In the genomic region with DNA sequence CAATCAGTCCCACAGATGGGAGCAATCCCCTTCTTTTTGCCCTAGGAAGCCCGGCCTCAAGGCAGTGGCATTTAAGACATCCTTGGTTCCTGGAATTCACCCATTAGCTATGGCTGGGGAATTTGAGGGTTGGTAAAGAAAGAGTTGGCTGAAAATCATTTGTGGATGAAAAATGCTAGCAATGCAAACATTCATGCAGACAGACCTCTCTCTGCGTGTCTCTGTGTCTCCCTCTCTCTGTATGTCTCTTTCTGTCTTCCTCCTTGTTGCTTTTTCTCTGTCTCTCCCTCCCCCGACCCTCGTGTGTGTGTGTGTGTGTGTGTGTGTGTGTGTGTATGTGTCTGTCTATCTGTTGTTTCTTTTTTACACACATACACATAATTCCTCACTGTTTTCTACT, we compare ENCODE assay signal across 14 cellular contexts. TPM values are rescaled to one million over a fixed set of nuclear protein-coding genes. Genes with fewer than 3 reads are reported as not detected.
DNase-seq lines count a peak whose midpoint lies in the region; ATAC-seq, FAIRE-seq and TF ChIP-seq lines count a peak whose summit lies in the region.
"Had no signal": no experiment of that assay in that cellular context is flagged by ENCODE, and none has a peak within 500 bp of the region (broad histone marks: within the 10 kb centered on the region; RNA-seq: fewer than 3 reads in every experiment).

No MANE protein-coding gene starts in this region.

- no peak for TF ChIP-seq EP300 in gastroesophageal sphincter (IDR thresholded peaks at IDR 0.05)

- H3K79me2 ChIP-seq in astrocyte (ENCODE audit: insufficient read depth, low read length) (no peaks in the 10 kb centered on the region), smooth muscle cell (ENCODE audit: low read depth) (no peaks in the 10 kb centered on the region)

- H3K4me2 ChIP-seq in astrocyte (ENCODE audit: low read length) (peak overlapping the region; percentile 74), smooth muscle cell (peak overlapping the region; percentile 57)

- FAIRE-seq in astrocyte (lab: Jason Lieb, UNC) = peak; percentile 97
- FAIRE-seq in small intestine (lab: Jason Lieb, UNC) = no peak
- FAIRE-seq: kidney had no signal

- peak overlapping the region; percentile 38 for H2AFZ ChIP-seq in astrocyte (ENCODE audit: low read depth, low read length)
- peak overlapping the region; percentile 83 for H2AFZ ChIP-seq in smooth muscle cell (ENCODE audit: low read depth)

- H3K27ac Mint-ChIP-seq in astrocyte (ENCODE audit: unreplicated experiment) = peak overlapping the region; percentile 81
- H3K27ac Mint-ChIP-seq: activated naive CD8-positive, alpha-beta T cell; progenitor cell of endocrine pancreas had no signal

- peaks cover 31% of the 10 kb centered on the region for H3K4me1 Mint-ChIP-seq in astrocyte (ENCODE audit: low read depth, unreplicated experiment)

- H4K20me1 ChIP-seq in astrocyte (ENCODE audit: insufficient read depth, low read length) (no peaks in the 10 kb centered on the region), smooth muscle cell (ENCODE audit: low read depth) (no peaks in the 10 kb centered on the region)

- H3K4me3 ChIP-seq in astrocyte (ENCODE audit: insufficient read depth, low read depth, low read length) (no peak overlapping the region), gastroesophageal sphincter (no peak overlapping the region), smooth muscle cell (no peak overlapping the region), small intestine (ENCODE audit: low read depth in 1 of 2, low read length in 2 of 2) (no peak overlapping the region)

- TF ChIP-seq CTCF in astrocyte (IDR thresholded peaks at IDR 0.05; ENCODE audit: insufficient read depth, low read depth, low read length) = no peak
- TF ChIP-seq CTCF in gastroesophageal sphincter (IDR thresholded peaks at IDR 0.05) = no peak
- no peak for TF ChIP-seq CTCF in smooth muscle cell (IDR thresholded peaks at IDR 0.05; ENCODE audit: borderline replicate concordance, insufficient read depth, poor library complexity, severe bottlenecking)

- peaks cover 11% of the 10 kb centered on the region for H3K27me3 Mint-ChIP-seq in astrocyte (ENCODE audit: low read depth, unreplicated experiment)
- H3K27me3 Mint-ChIP-seq: activated naive CD8-positive, alpha-beta T cell had no signal

- no peak for ATAC-seq in gastroesophageal sphincter

- no peaks in the 10 kb centered on the region for H3K36me3 Mint-ChIP-seq in astrocyte (ENCODE audit: low read depth, unreplicated experiment)
- H3K36me3 Mint-ChIP-seq: activated naive CD8-positive, alpha-beta T cell had no signal

- H3K9me3 Mint-ChIP-seq in astrocyte (ENCODE audit: unreplicated experiment) = no peaks in the 10 kb centered on the region

- no peaks in the 10 kb centered on the region for H3F3A ChIP-seq in smooth muscle cell (ENCODE audit: low read depth)

- peak overlapping the region; percentile 26 for H3K27ac ChIP-seq in astrocyte (ENCODE audit: low read depth, low read length)
- peak overlapping the region in 3 of 4 donors; percentile 89 to 92 (median 89) for H3K27ac ChIP-seq in gastroesophageal sphincter
- peak overlapping the region; percentile 49 for H3K27ac ChIP-seq in smooth muscle cell (ENCODE audit: low read depth)
- peak overlapping the region in 1 of 2 donors; percentile 8 for H3K27ac ChIP-seq in small intestine (ENCODE audit: low read depth in 1 of 2, low read length in 1 of 2)

- H3K27me3 ChIP-seq in astrocyte (ENCODE audit: insufficient read depth, low read length) (peaks cover 2% of the 10 kb centered on the region), gastroesophageal sphincter (peaks cover 7% of the 10 kb centered on the region), smooth muscle cell (ENCODE audit: low read depth) (no peaks in the 10 kb centered on the region), small intestine (ENCODE audit: control insufficient read depth in 2 of 2, insufficient read depth in 2 of 2, low read length in 2 of 2) (no peaks in the 10 kb centered on the region)

- no peak overlapping the region for H3K4me3 Mint-ChIP-seq in astrocyte (ENCODE audit: unreplicated experiment)
- H3K4me3 Mint-ChIP-seq: activated naive CD8-positive, alpha-beta T cell had no signal

- H3K9me3 ChIP-seq in astrocyte (ENCODE audit: insufficient read depth, low read depth, low read length) (no peaks in the 10 kb centered on the region), gastroesophageal sphincter (no peaks in the 10 kb centered on the region), smooth muscle cell (replicated peaks; ENCODE audit: low read depth) (no peaks in the 10 kb centered on the region), small intestine (ENCODE audit: control insufficient read depth, low read depth) (no peaks in the 10 kb centered on the region)

- peaks cover 14% of the 10 kb centered on the region for H3K4me1 ChIP-seq in astrocyte (ENCODE audit: insufficient read depth, low read length)
- H3K4me1 ChIP-seq in gastroesophageal sphincter = peaks cover 0 to 100% (median 31%) of the 10 kb centered on the region in 3 donors
- peaks cover 15% of the 10 kb centered on the region for H3K4me1 ChIP-seq in smooth muscle cell (ENCODE audit: low read depth)
- H3K4me1 ChIP-seq in small intestine (ENCODE audit: control insufficient read depth in 2 of 2, insufficient read depth in 1 of 2, low read depth in 1 of 2, low read length in 1 of 2) = no peaks in the 10 kb centered on the region

- H3K36me3 ChIP-seq in astrocyte (ENCODE audit: insufficient read depth, low read length) (no peaks in the 10 kb centered on the region), gastroesophageal sphincter (peaks cover 0 to 4% of the 10 kb centered on the region in 2 donors), smooth muscle cell (ENCODE audit: low read depth) (no peaks in the 10 kb centered on the region), small intestine (ENCODE audit: control insufficient read depth in 2 of 2, insufficient read depth in 2 of 2, low read length in 2 of 2) (no peaks in the 10 kb centered on the region)

- H3K9ac ChIP-seq in astrocyte (ENCODE audit: low read length) (peak overlapping the region; percentile 61), smooth muscle cell (ENCODE audit: low read depth) (no peak overlapping the region)

- no peak for TF ChIP-seq POLR2A in gastroesophageal sphincter (IDR thresholded peaks at IDR 0.05)

- DNase-seq in GM04504 (ENCODE audit: low read depth) (peak; percentile 46), astrocyte (ENCODE audit: low read depth) (peak; percentile 83), smooth muscle cell (lab: John Stamatoyannopoulos, UW; ENCODE audit: unreplicated experiment) (no peak), NCI-H69 (lab: John Stamatoyannopoulos, UW) (no peak), NCI-H1436 (lab: John Stamatoyannopoulos, UW) (no peak), 8988T (no peak), small intestine (no peak)
- DNase-seq: GF-D8 had no signal

- WGBS in gastroesophageal sphincter (ENCODE audit: low coverage in 1 of 2), 2 donors = 15 to 26% methylated on average over 2 to 4 of the region's 4 CpGs
- WGBS in smooth muscle cell (ENCODE audit: low lambda C conversion rate) = 17% methylated on average over 4 of the region's 4 CpGs
- 31 to 38% (median 34%) methylated on average over 3 to 4 of the region's 4 CpGs for WGBS in small intestine, 3 donors

RNA-seq across cellular contexts. Expression of gene LDB3, which starts 19.4 kb away (rescaled TPM):
- 3.5 and 3.9 TPM in 2 replicates for total RNA-seq in astrocyte
- 10 to 100 TPM; 12.9 to 45.8 (median 18.6) TPM for total RNA-seq in gastroesophageal sphincter
- 0.13 and 0.31 TPM in 2 replicates for total RNA-seq in smooth muscle cell
- polyA plus RNA-seq in smooth muscle cell = 0.24 and 0.61 TPM in 2 replicates
- 1 to 10 TPM in 2 of 3 donors, under 1 TPM in 1; 0.45 to 1.7 (median 1.1) TPM for polyA plus RNA-seq in small intestine
- total RNA-seq: dermis blood vessel endothelial cell had no signal

RNA-seq across cellular contexts. Expression of gene OPN4, which starts 33.4 kb away (rescaled TPM):
- not detected in 2 replicates for total RNA-seq in astrocyte
- not detected for total RNA-seq in gastroesophageal sphincter
- not detected in 2 replicates for total RNA-seq in smooth muscle cell
- polyA plus RNA-seq in smooth muscle cell = not detected in 2 replicates
- under 1 TPM in 1 of 3 donors, not detected in 2; 0.07 TPM for polyA plus RNA-seq in small intestine
- total RNA-seq: dermis blood vessel endothelial cell, H1, kidney, progenitor cell of endocrine pancreas had no signal
- polyA plus RNA-seq: H1 had no signal

Comparison
In these comparisons a context has a peak if more than half of its experiments do, and no peak if none do; other contexts are left out.
1. DNase-seq: peak in GM04504 (single experiment) and astrocyte (single experiment); none in smooth muscle cell (single experiment), NCI-H69 (single experiment), NCI-H1436 (single experiment), 8988T (single experiment) and small intestine (single experiment).